In genomic region chr1:61453111-61453961, GRCh38 we compare ENCODE assay signal across 8 cellular contexts.
DNase-seq lines count a peak whose midpoint lies in the region; ATAC-seq and TF ChIP-seq lines count a peak whose summit lies in the region.

No MANE protein-coding gene starts in this region.

- no peak overlapping the region for H2AFZ ChIP-seq in fibroblast of lung (ENCODE audit: low read length)

- H3K9me3 ChIP-seq in fibroblast of lung (ENCODE audit: control insufficient read depth, insufficient read depth, low read depth, low read length): no peaks in the 10 kb centered on the region

- peak overlapping the region; percentile 95 to 98 (median 96) for H3K27ac Mint-ChIP-seq in nephron

- H3K9me3 Mint-ChIP-seq in activated T-cell treated with anti-CD3 and anti-CD28 coated beads, Interleukin-2, amount 50 U/mL, for 4 hours: no peaks in the 10 kb centered on the region
- H3K9me3 Mint-ChIP-seq in nephron: no peaks in the 10 kb centered on the region

- H3K36me3 ChIP-seq in fibroblast of lung (ENCODE audit: control insufficient read depth, insufficient read depth, low read length): no peaks in the 10 kb centered on the region

- no peaks in the 10 kb centered on the region for H3K27me3 ChIP-seq in fibroblast of lung (ENCODE audit: control insufficient read depth, insufficient read depth, low read length)

- no peaks in the 10 kb centered on the region for H3K27me3 Mint-ChIP-seq in activated T-cell treated with anti-CD3 and anti-CD28 coated beads, Interleukin-2, amount 50 U/mL, for 4 hours (ENCODE audit: low read depth)
- no peaks in the 10 kb centered on the region for H3K27me3 Mint-ChIP-seq in nephron (ENCODE audit: low read depth)

- H3K27ac ChIP-seq in fibroblast of lung (ENCODE audit: insufficient read depth, low read length): peak overlapping the region; percentile 7

- H4K20me1 ChIP-seq in fibroblast of lung (ENCODE audit: control insufficient read depth, extremely low read depth, insufficient read depth, low read length): no peaks in the 10 kb centered on the region

- H3K4me1 ChIP-seq in fibroblast of lung (ENCODE audit: control insufficient read depth, extremely low read depth, insufficient read depth, low read length): peaks cover 3% of the 10 kb centered on the region

- H3K79me2 ChIP-seq in fibroblast of lung (ENCODE audit: control insufficient read depth, insufficient read depth, low read length): no peaks in the 10 kb centered on the region

- peak; percentile 93 for ATAC-seq in GM21528 (IDR thresholded peaks at IDR 0.05; ENCODE audit: low FRiP score, unreplicated experiment)
- ATAC-seq in activated T-cell treated with anti-CD3 and anti-CD28 coated beads, Interleukin-2, amount 50 U/mL, for 4 hours: peak; percentile 87

- no peak overlapping the region for H3K4me2 ChIP-seq in fibroblast of lung (ENCODE audit: extremely low read depth, insufficient read depth, low read length)

- peaks cover 9% of the 10 kb centered on the region for H3K4me1 Mint-ChIP-seq in activated T-cell treated with anti-CD3 and anti-CD28 coated beads, Interleukin-2, amount 50 U/mL, for 4 hours (ENCODE audit: low read depth)
- H3K4me1 Mint-ChIP-seq in nephron: peaks cover 76% of the 10 kb centered on the region

- no peak overlapping the region for H3K4me3 ChIP-seq in fibroblast of lung (replicated peaks in 1 of 4; ENCODE audit: control extremely low read depth in 1 of 4, insufficient read depth in 1 of 4, low read depth in 3 of 4, low read length in 4 of 4)

- H3K9ac ChIP-seq in fibroblast of lung (ENCODE audit: insufficient read depth, low read length): no peak overlapping the region

- no peaks in the 10 kb centered on the region for H3K36me3 Mint-ChIP-seq in activated T-cell treated with anti-CD3 and anti-CD28 coated beads, Interleukin-2, amount 50 U/mL, for 4 hours (ENCODE audit: insufficient read depth)
- H3K36me3 Mint-ChIP-seq in nephron (ENCODE audit: low read depth): peaks cover 18% of the 10 kb centered on the region

- H3K4me3 Mint-ChIP-seq in activated T-cell treated with anti-CD3 and anti-CD28 coated beads, Interleukin-2, amount 50 U/mL, for 4 hours: no peak overlapping the region
- H3K4me3 Mint-ChIP-seq in nephron: peak overlapping the region; percentile 23 to 59 (median 57)

- peak; percentile 88 to 92 for TF ChIP-seq CTCF in fibroblast of lung (conservative IDR thresholded peaks at IDR 0.05 in 1 of 2, IDR thresholded peaks at IDR 0.05 in 1 of 2; ENCODE audit: low read depth in 1 of 2, low read length in 2 of 2)
- TF ChIP-seq CTCF in nephron (IDR thresholded peaks at IDR 0.05; ENCODE audit: unreplicated experiment in 3 of 3): peak; percentile 77 to 82 (median 79)

- DNase-seq in COLO668 (lab: John Stamatoyannopoulos, UW; ENCODE audit: unreplicated experiment) (peak; percentile 76), KG1 (lab: John Stamatoyannopoulos, UW) (peak; percentile 65), fibroblast of lung (ENCODE audit: low read depth in 2 of 2) (peak; percentile 94 to 98)
- peak; percentile 58 for DNase-seq in activated T-cell treated with anti-CD3 and anti-CD28 coated beads, Interleukin-2, amount 50 U/mL, for 4 hours
- DNase-seq in stimulated activated naive CD4-positive, alpha-beta T cell (lab: John Stamatoyannopoulos, UW): peak; percentile 21 to 58 (median 52)

TF ChIP-seq in PFSK-1, 5 proteins besides CTCF, POLR2A, EP300 and RAD21:
- TF ChIP-seq SIN3A (IDR thresholded peaks at IDR 0.05; ENCODE audit: borderline replicate concordance, insufficient read depth, low read length) (peak; percentile 54; the same call in 1 of the 2 replicates), POLR2AphosphoS5 (IDR thresholded peaks at IDR 0.05; ENCODE audit: low read depth, low read length) (peak; percentile 33; the same call in 1 of the 2 replicates), REST (IDR thresholded peaks at IDR 0.05; ENCODE audit: insufficient read depth in 1 of 2, low read depth in 2 of 2, low read length in 2 of 2) (0 out of 4 replicates have a peak, but pooled peaks of 1 of the 2 experiments have one; percentile 22), TAF1 (IDR thresholded peaks at IDR 0.05; ENCODE audit: borderline replicate concordance, insufficient read depth, low read length) (no peak)
